13 cellular contexts compared by ENCODE assay signal in genomic region chr11:46281374-46281831, GRCh38.
A peak's percentile ranks its signal among the peaks of the same experiment; 100 is the strongest.
DNase-seq lines count a peak whose midpoint lies in the region; ATAC-seq and TF ChIP-seq lines count a peak whose summit lies in the region.
"Had no signal": no experiment of that assay in that cellular context is flagged by ENCODE, and none has a peak within 500 bp of the region (broad histone marks: within the 10 kb centered on the region; RNA-seq: fewer than 3 reads in every experiment).

No MANE protein-coding gene starts in this region.

- H3K9me3 ChIP-seq in HUES6 (ENCODE audit: control insufficient read depth, insufficient read depth, low read depth, low read length), result no peaks in the 10 kb centered on the region
- H3K9me3 ChIP-seq in mucosa of stomach (ENCODE audit: control insufficient read depth, low read length), result no peaks in the 10 kb centered on the region

- ATAC-seq in HG02571 (IDR thresholded peaks at IDR 0.05; ENCODE audit: unreplicated experiment), result no peak
- no peak for ATAC-seq in HG02642 (IDR thresholded peaks at IDR 0.05; ENCODE audit: poor library complexity, unreplicated experiment)

- TF ChIP-seq CTCF in AG09309 (IDR thresholded peaks at IDR 0.05; ENCODE audit: control insufficient read depth, insufficient read depth, low read depth, low read length, missing control alignments), result no peak
- no peak for TF ChIP-seq CTCF in choroid plexus epithelial cell (conservative IDR thresholded peaks at IDR 0.05; ENCODE audit: low read depth, low read length)

- H3K4me3 ChIP-seq in AG09309 (ENCODE audit: control insufficient read depth, low read depth, low read length) (peak overlapping the region; percentile 89), HUES6 (ENCODE audit: low read depth, low read length) (peak overlapping the region; percentile 2), choroid plexus epithelial cell (ENCODE audit: low read depth, low read length) (peak overlapping the region; percentile 47), mucosa of stomach (ENCODE audit: low read length) (peak overlapping the region; percentile 38)

- H3K4me1 ChIP-seq in HUES6 (ENCODE audit: control insufficient read depth, insufficient read depth, low read length) (peaks cover 51% of the 10 kb centered on the region), mucosa of stomach (ENCODE audit: control insufficient read depth, insufficient read depth, low read length) (peaks cover 60% of the 10 kb centered on the region)

- peak overlapping the region; percentile 12 for H3K9ac ChIP-seq in HUES6 (ENCODE audit: low read length)
- peak overlapping the region; percentile 19 for H3K9ac ChIP-seq in mucosa of stomach (ENCODE audit: low read length)

- H3K36me3 ChIP-seq in HUES6 (ENCODE audit: control insufficient read depth, insufficient read depth, low read length) (no peaks in the 10 kb centered on the region), mucosa of stomach (ENCODE audit: control insufficient read depth, insufficient read depth, low read length) (peaks cover 9% of the 10 kb centered on the region)

- DNase-seq in AG09309 (ENCODE audit: low read depth) (no peak), choroid plexus epithelial cell (ENCODE audit: low read depth) (no peak), cortex of kidney (lab: John Stamatoyannopoulos, UW) (no peak), midbrain (lab: John Stamatoyannopoulos, UW) (no peak)
- DNase-seq: activated CD4-positive, alpha-beta memory T cell treated with anti-CD3 and anti-CD28 coated beads, Interleukin-2, amount 10 ng/mL, durations not matched to agents 7 days and 5 days; amygdala; glutamatergic neuron; NCI-H1092 treated with DMSO at 0.1 percent for 48 hours; SIG-M5 had no signal

- no peak overlapping the region for H3K27ac ChIP-seq in HUES6 (ENCODE audit: low read depth, low read length)

- no peaks in the 10 kb centered on the region for H3K27me3 ChIP-seq in HUES6 (ENCODE audit: control insufficient read depth, insufficient read depth, low read length)
- H3K27me3 ChIP-seq in mucosa of stomach (ENCODE audit: control insufficient read depth, insufficient read depth, low read length), result no peaks in the 10 kb centered on the region

Comparison
In these comparisons a context has a peak if more than half of its experiments do, and no peak if none do; other contexts are left out.
1. H3K4me3 ChIP-seq: peak in every context shown above with its lines; median percentile 89 in AG09309; 47 in choroid plexus epithelial cell; 38 in mucosa of stomach; 2 in HUES6.